In genomic region chr5:154162475-154163217, GRCh38 we compare ENCODE assay signal across 17 cellular contexts. TPM values are rescaled to one million over a fixed set of nuclear protein-coding genes. Genes with fewer than 3 reads are reported as not detected.
DNase-seq lines count a peak whose midpoint lies in the region; ATAC-seq and TF ChIP-seq lines count a peak whose summit lies in the region.
"Had no signal": no experiment of that assay in that cellular context is flagged by ENCODE, and none has a peak within 500 bp of the region (broad histone marks: within the 10 kb centered on the region; RNA-seq: fewer than 3 reads in every experiment).

No MANE protein-coding gene starts in this region.

- H3K9me3 ChIP-seq in A673 (ENCODE audit: low read depth, low read length, poor library complexity, severe bottlenecking) = no peaks in the 10 kb centered on the region
- H3K9me3 ChIP-seq in Karpas-422 (ENCODE audit: low read length) = no peaks in the 10 kb centered on the region
- H3K9me3 ChIP-seq in WERI-Rb-1 (ENCODE audit: severe bottlenecking) = no peaks in the 10 kb centered on the region
- H3K9me3 ChIP-seq: upper lobe of left lung had no signal

- no peak overlapping the region for H3K4me3 Mint-ChIP-seq in mesothelial cell of epicardium
- H3K4me3 Mint-ChIP-seq: activated CD4-positive, alpha-beta memory T cell treated with anti-CD3 and anti-CD28 coated beads, Interleukin-2, amount 10 ng/mL, durations not matched to agents 7 days and 5 days; activated T-helper 1 cell treated with anti-CD3 and anti-CD28 coated beads, Interleukin-12 subunit alpha, Interleukin-12 subunit beta, Interleukin-2, Interleukin-4 antibody, amounts not matched to agents 30 ng/mL and 10 ng/mL and 1 ng/mL, durations not matched to agents 14 hours and 24 hours and 36 hours; T-cell had no signal

- peak overlapping the region; percentile 30 for H3K27ac Mint-ChIP-seq in mesothelial cell of epicardium
- H3K27ac Mint-ChIP-seq: activated CD4-positive, alpha-beta memory T cell treated with anti-CD3 and anti-CD28 coated beads, Interleukin-2, amount 10 ng/mL, durations not matched to agents 7 days and 5 days; activated T-helper 1 cell treated with anti-CD3 and anti-CD28 coated beads, Interleukin-12 subunit alpha, Interleukin-12 subunit beta, Interleukin-2, Interleukin-4 antibody, amounts not matched to agents 30 ng/mL and 10 ng/mL and 1 ng/mL, durations not matched to agents 14 hours and 24 hours and 36 hours; T-cell had no signal

- H3K9ac ChIP-seq in Karpas-422 (ENCODE audit: low read length) = no peak overlapping the region

- DNase-seq in A673 (ENCODE audit: low spot score) = peak; percentile 42
- peak; percentile 23 for DNase-seq in Karpas-422
- DNase-seq in WERI-Rb-1 = peak; percentile 89
- DNase-seq in mesothelial cell of epicardium (ENCODE audit: low spot score in 2 of 2, unreplicated experiment in 2 of 2) = no peak
- DNase-seq in KG1 (lab: John Stamatoyannopoulos, UW) = no peak
- no peak for DNase-seq in NOMO-1 (lab: John Stamatoyannopoulos, UW; ENCODE audit: unreplicated experiment in 2 of 2)
- DNase-seq: activated CD4-positive, alpha-beta memory T cell treated with anti-CD3 and anti-CD28 coated beads, Interleukin-2, amount 10 ng/mL, durations not matched to agents 7 days and 5 days; IMR-90; midbrain; NCI-H1105; NCI-H774; T-cell; upper lobe of left lung had no signal

- no peak overlapping the region for H3K4me2 ChIP-seq in Karpas-422 (ENCODE audit: low read depth, low read length, poor library complexity, severe bottlenecking)

- POLR2A ChIA-PET in A673 (lab: Charles Lee; ENCODE audit: low non-redundant PET) = no interaction called here

- H4K20me1 ChIP-seq in Karpas-422 (ENCODE audit: insufficient read depth, low read depth, low read length) = no peaks in the 10 kb centered on the region

- no peaks in the 10 kb centered on the region for H3K79me2 ChIP-seq in Karpas-422 (ENCODE audit: low read length)

- peaks cover 46% of the 10 kb centered on the region for H3K4me1 ChIP-seq in A673 (ENCODE audit: insufficient read depth, low read length, poor library complexity, severe bottlenecking)
- no peaks in the 10 kb centered on the region for H3K4me1 ChIP-seq in Karpas-422 (ENCODE audit: low read length)
- H3K4me1 ChIP-seq: upper lobe of left lung had no signal

- CTCF ChIA-PET in A673 (lab: Charles Lee) = no interaction called here

- H3K4me3 ChIP-seq in A673 (ENCODE audit: low read depth, low read length, poor library complexity, severe bottlenecking) (no peak overlapping the region), Karpas-422 (ENCODE audit: low read length) (no peak overlapping the region), WERI-Rb-1 (ENCODE audit: low read depth, low read length) (no peak overlapping the region)
- H3K4me3 ChIP-seq: skin epidermis, upper lobe of left lung had no signal

- H3K9me2 ChIP-seq in Karpas-422 (replicated peaks; ENCODE audit: insufficient read depth, low read length) = no peaks in the 10 kb centered on the region

- H3K4me1 Mint-ChIP-seq in mesothelial cell of epicardium = peaks cover 24% of the 10 kb centered on the region
- H3K4me1 Mint-ChIP-seq: activated CD4-positive, alpha-beta memory T cell treated with anti-CD3 and anti-CD28 coated beads, Interleukin-2, amount 10 ng/mL, durations not matched to agents 7 days and 5 days; T-cell had no signal

- no peaks in the 10 kb centered on the region for H3K36me3 Mint-ChIP-seq in mesothelial cell of epicardium
- H3K36me3 Mint-ChIP-seq: T-cell had no signal

- no peak overlapping the region for H2AFZ ChIP-seq in Karpas-422 (ENCODE audit: low read length)

- ATAC-seq in HG02981 (IDR thresholded peaks at IDR 0.05; ENCODE audit: unreplicated experiment) (no peak), GM18861 (IDR thresholded peaks at IDR 0.05; ENCODE audit: unreplicated experiment) (no peak)
- ATAC-seq: T-cell had no signal

- BruUV-seq in A673 (replicated peaks; lab: Mats Ljungman, UMichigan) = no TSS peak

- no peak for TF ChIP-seq CTCF in A673 (conservative IDR thresholded peaks at IDR 0.05; ENCODE audit: low read depth, low read length)
- no peak for TF ChIP-seq CTCF in WERI-Rb-1 (IDR thresholded peaks at IDR 0.05; ENCODE audit: low read depth, low read length)
- TF ChIP-seq CTCF in mesothelial cell of epicardium (IDR thresholded peaks at IDR 0.05; ENCODE audit: unreplicated experiment) = no peak

- H3K9me3 Mint-ChIP-seq in mesothelial cell of epicardium = no peaks in the 10 kb centered on the region
- H3K9me3 Mint-ChIP-seq: activated CD4-positive, alpha-beta memory T cell treated with anti-CD3 and anti-CD28 coated beads, Interleukin-2, amount 10 ng/mL, durations not matched to agents 7 days and 5 days; activated T-helper 1 cell treated with anti-CD3 and anti-CD28 coated beads, Interleukin-12 subunit alpha, Interleukin-12 subunit beta, Interleukin-2, Interleukin-4 antibody, amounts not matched to agents 30 ng/mL and 10 ng/mL and 1 ng/mL, durations not matched to agents 14 hours and 24 hours and 36 hours; T-cell had no signal

- peaks cover 52% of the 10 kb centered on the region for H3K27me3 Mint-ChIP-seq in mesothelial cell of epicardium (ENCODE audit: low read depth)

- H3K36me3 ChIP-seq in A673 (ENCODE audit: insufficient read depth, low read length, poor library complexity, severe bottlenecking) (no peaks in the 10 kb centered on the region), Karpas-422 (ENCODE audit: insufficient read depth, low read length) (no peaks in the 10 kb centered on the region), WERI-Rb-1 (no peaks in the 10 kb centered on the region)
- H3K36me3 ChIP-seq: upper lobe of left lung had no signal

- H3K27me3 ChIP-seq in A673 (replicated peaks; ENCODE audit: insufficient read depth, low read depth, low read length, poor library complexity) (no peaks in the 10 kb centered on the region), Karpas-422 (ENCODE audit: low read length) (no peaks in the 10 kb centered on the region), WERI-Rb-1 (ENCODE audit: insufficient read depth, low read depth, severe bottlenecking) (no peaks in the 10 kb centered on the region)
- H3K27me3 ChIP-seq: upper lobe of left lung had no signal

- intact Hi-C loops in A673 (cut with micrococcal nuclease; ENCODE audit: unreplicated experiment) = loop anchor here (5.0 kb wide), 1 partner anchor 90 kb away; no protein-coding TSS in a partner anchor

- H3K27ac ChIP-seq in A673 (ENCODE audit: low read depth, low read length, poor library complexity, severe bottlenecking) (no peak overlapping the region), Karpas-422 (ENCODE audit: low read length) (no peak overlapping the region), WERI-Rb-1 (no peak overlapping the region)
- H3K27ac ChIP-seq: upper lobe of left lung had no signal

RNA-seq across cellular contexts. Expression of gene GALNT10, which starts 27.9 kb away (rescaled TPM):
- total RNA-seq in A673 (2021) = 17.9 and 18.0 TPM in 2 replicates
- 2.3 and 3.6 TPM in 2 replicates for total RNA-seq in Karpas-422 (2014; rRNA removed; shearing (Covaris generic); ENCODE audit: low replicate concordance)
- total RNA-seq in mesothelial cell of epicardium = 13.5 to 14.5 TPM (median 13.9 TPM) in 3 replicates

Comparison
In these comparisons a context has a peak if more than half of its experiments do, and no peak if none do; other contexts are left out.
1. DNase-seq: peak in A673 (single experiment), Karpas-422 (single experiment) and WERI-Rb-1 (single experiment); none in mesothelial cell of epicardium (0 of 2), KG1 (single experiment) and NOMO-1 (0 of 2).